ENCODE assay signal across 8 cellular contexts in the genomic region with DNA sequence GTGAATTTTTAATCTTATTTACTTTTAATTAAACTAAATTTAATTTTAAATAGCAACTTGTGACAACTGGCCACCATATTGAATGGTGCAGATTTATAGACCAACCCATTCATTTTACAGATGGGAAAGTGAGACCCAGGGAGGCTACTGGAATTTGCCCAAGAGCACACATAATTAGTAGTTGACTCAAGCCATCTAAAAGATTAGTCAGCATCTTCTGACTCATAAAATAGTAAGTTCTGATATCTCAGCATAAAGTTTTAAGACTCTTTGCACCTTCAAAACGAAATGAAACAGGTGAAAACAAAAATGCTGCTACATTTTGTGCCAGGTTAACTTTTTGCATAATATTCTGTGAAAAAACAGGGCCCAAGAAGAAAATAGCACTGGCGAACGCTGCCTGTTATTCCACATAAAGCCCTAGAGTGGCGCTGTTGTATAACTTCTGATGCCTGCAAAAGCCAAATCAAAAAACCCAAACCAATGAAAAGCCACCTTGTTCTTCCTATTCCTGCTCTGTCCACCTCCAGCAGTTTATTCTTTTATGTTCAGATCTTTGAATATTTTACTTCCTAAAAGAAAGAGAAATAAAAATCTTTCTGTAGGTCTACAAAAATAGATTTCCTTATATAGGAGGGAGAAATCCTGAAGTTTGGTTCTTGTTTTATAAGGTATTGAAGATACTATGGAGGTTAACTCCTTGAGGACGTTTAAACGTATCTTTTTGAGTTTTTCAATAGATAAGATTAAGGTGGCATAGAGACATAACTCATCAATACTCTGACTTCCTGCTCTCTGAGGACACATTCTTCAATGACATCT.
DNase-seq lines count a peak whose midpoint lies in the region; ATAC-seq and TF ChIP-seq lines count a peak whose summit lies in the region.

No MANE protein-coding gene starts in this region.

- no peak for ATAC-seq in HG02973 (IDR thresholded peaks at IDR 0.05; ENCODE audit: unreplicated experiment)

- no peak overlapping the region for H3K4me3 ChIP-seq in smooth muscle cell

- no peak overlapping the region for H3K9ac ChIP-seq in smooth muscle cell (ENCODE audit: low read depth)

- no peaks in the 10 kb centered on the region for H4K20me1 ChIP-seq in smooth muscle cell (ENCODE audit: low read depth)

- H3K36me3 ChIP-seq in smooth muscle cell (ENCODE audit: low read depth): no peaks in the 10 kb centered on the region

- DNase-seq in D341Med (ENCODE audit: low spot score) (peak; percentile 54), H4 (ENCODE audit: low spot score) (peak; percentile 54), NCI-H146 treated with DMSO at 0.1 percent for 48 hours (lab: John Stamatoyannopoulos, UW; ENCODE audit: unreplicated experiment) (peak; percentile 58), SKM-1 treated with dmso at 0.1 percent for 144 hours (lab: John Stamatoyannopoulos, UW; ENCODE audit: unreplicated experiment) (peak; percentile 34), globus pallidus (ENCODE audit: low spot score) (peak; percentile 59), smooth muscle cell (lab: John Stamatoyannopoulos, UW; ENCODE audit: unreplicated experiment) (no peak)
- DNase-seq in effector CD4-positive, alpha-beta T cell: no peak

- no peaks in the 10 kb centered on the region for H3K27me3 ChIP-seq in smooth muscle cell (ENCODE audit: low read depth)

- H2AFZ ChIP-seq in smooth muscle cell (ENCODE audit: low read depth): no peak overlapping the region

- peak; percentile 95 for TF ChIP-seq CTCF in smooth muscle cell (IDR thresholded peaks at IDR 0.05; ENCODE audit: borderline replicate concordance, insufficient read depth, poor library complexity, severe bottlenecking)

- no peaks in the 10 kb centered on the region for H3K9me3 ChIP-seq in smooth muscle cell (replicated peaks; ENCODE audit: low read depth)

- H3K4me1 ChIP-seq in smooth muscle cell (ENCODE audit: low read depth): no peaks in the 10 kb centered on the region

- peaks cover 8% of the 10 kb centered on the region for H3F3A ChIP-seq in smooth muscle cell (ENCODE audit: low read depth)

- no peak overlapping the region for H3K27ac ChIP-seq in smooth muscle cell (ENCODE audit: low read depth)

- H3K79me2 ChIP-seq in smooth muscle cell (ENCODE audit: low read depth): no peaks in the 10 kb centered on the region

- H3K4me2 ChIP-seq in smooth muscle cell: no peak overlapping the region

- 25% methylated on average over 6 of the region's 6 CpGs for WGBS in smooth muscle cell (ENCODE audit: low lambda C conversion rate)

Comparison
In these comparisons a context has a peak if more than half of its experiments do, and no peak if none do; other contexts are left out.
1. DNase-seq: peak in D341Med (single experiment), H4 (single experiment), NCI-H146 treated with DMSO at 0.1 percent for 48 hours (single experiment), SKM-1 treated with dmso at 0.1 percent for 144 hours (single experiment) and globus pallidus (single experiment); none in smooth muscle cell (single experiment) and effector CD4-positive, alpha-beta T cell (single experiment).